ENCODE assay signal across 18 cellular contexts in genomic region chr9:117116084-117116483, GRCh38.
DNase-seq lines count a peak whose midpoint lies in the region; ATAC-seq lines count a peak whose summit lies in the region.
"Had no signal": no experiment of that assay in that cellular context is flagged by ENCODE, and none has a peak within 500 bp of the region (broad histone marks: within the 10 kb centered on the region; RNA-seq: fewer than 3 reads in every experiment).

No MANE protein-coding gene starts in this region.

- DNase-seq in NCI-H1694 (lab: John Stamatoyannopoulos, UW), result no peak
- DNase-seq in activated effector memory CD4-positive, alpha-beta T cell treated with anti-CD3 and anti-CD28 coated beads, Interleukin-2, amount 50 U/mL, for 16 hours, result no peak
- no peak for DNase-seq in NCI-H1417 treated with DMSO at 0.1 percent for 48 hours (lab: John Stamatoyannopoulos, UW)
- no peak for DNase-seq in OCI-M2 (lab: John Stamatoyannopoulos, UW; ENCODE audit: unreplicated experiment)
- DNase-seq: activated CD4-positive, alpha-beta memory T cell treated with anti-CD3 and anti-CD28 coated beads, Interleukin-2, amount 10 ng/mL, durations not matched to agents 7 days and 5 days; caudate nucleus; effector CD4-positive, alpha-beta T cell; GOT3; head of caudate nucleus; natural killer cell; NCI-H2081; NCI-H526 treated with DMSO at 0.1 percent for 48 hours; stimulated activated CD4-positive, alpha-beta T cell treated with anti-CD3 and anti-CD28 coated beads, Interleukin-12 subunit alpha, Interleukin-12 subunit beta, amount 100 ng/mL, for 4 hours had no signal

- peak; percentile 98 for ATAC-seq in GM18502 (IDR thresholded peaks at IDR 0.05; ENCODE audit: poor library complexity, unreplicated experiment)
- peak; percentile 73 for ATAC-seq in GM21381 (IDR thresholded peaks at IDR 0.05; ENCODE audit: unreplicated experiment)
- peak; percentile 93 for ATAC-seq in HG02885 (IDR thresholded peaks at IDR 0.05; ENCODE audit: poor library complexity, unreplicated experiment)
- peak; percentile 66 for ATAC-seq in HG03575 (IDR thresholded peaks at IDR 0.05; ENCODE audit: extremely low read depth, insufficient number of reproducible peaks, low FRiP score, unreplicated experiment)
- ATAC-seq: natural killer cell, Panc1 had no signal
